ENCODE assay signal across 17 cellular contexts in genomic region chr2:235514627-235515363, GRCh38. TPM values are rescaled to one million over a fixed set of nuclear protein-coding genes. Genes with fewer than 3 reads are reported as not detected.
DNase-seq lines count a peak whose midpoint lies in the region; ATAC-seq and TF ChIP-seq lines count a peak whose summit lies in the region.
"Had no signal": no experiment of that assay in that cellular context is flagged by ENCODE, and none has a peak within 500 bp of the region (broad histone marks: within the 10 kb centered on the region; RNA-seq: fewer than 3 reads in every experiment).

No MANE protein-coding gene starts in this region.

- TF ChIP-seq CTCF in epithelial cell of esophagus (IDR thresholded peaks at IDR 0.05; ENCODE audit: insufficient read depth, low read depth, low read length, missing control alignments), result no peak

- no peak overlapping the region for H3K4me3 ChIP-seq in epithelial cell of esophagus (ENCODE audit: low read length)
- H3K4me3 ChIP-seq: lower lobe of right lung, prostate gland had no signal

- peak; percentile 45 for DNase-seq in COLO668 (lab: John Stamatoyannopoulos, UW; ENCODE audit: unreplicated experiment)
- peak; percentile 34 for DNase-seq in LHCN-M2 (ENCODE audit: low read depth)
- peak; percentile 43 for DNase-seq in epithelial cell of esophagus (ENCODE audit: low read depth)
- DNase-seq in mucosa of gallbladder (ENCODE audit: low spot score), result peak; percentile 70
- no peak for DNase-seq in NCI-H2029 (lab: John Stamatoyannopoulos, UW)
- DNase-seq in midbrain (lab: John Stamatoyannopoulos, UW), result no peak
- DNase-seq: activated CD4-positive, alpha-beta T cell treated with anti-CD3 and anti-CD28 coated beads, Interleukin-2, amount 10 ng/mL, durations not matched to agents 24 days and 14 days; DMS53; glutamatergic neuron; lower lobe of right lung; NCI-H2227 treated with DMSO at 0.1 percent for 48 hours; stimulated activated CD4-positive, alpha-beta T cell treated with anti-CD3 and anti-CD28 coated beads, Interleukin-2, amount 100 ng/mL, for 24 hours; stimulated activated naive B cell treated with anti-CD40 and anti-IgM and Interleukin-4, amounts not matched to agents 10 μg/mL and 1 μg/mL and 100 μg/mL, for 72 hours; T-helper 17 cell had no signal

- ATAC-seq in HG02840 (IDR thresholded peaks at IDR 0.05; ENCODE audit: low FRiP score, unreplicated experiment), result no peak
- no peak for ATAC-seq in HG02759 (IDR thresholded peaks at IDR 0.05; ENCODE audit: unreplicated experiment)
- ATAC-seq: stimulated activated naive B cell treated with anti-CD40 and anti-IgM and Interleukin-4, amounts not matched to agents 10 μg/mL and 1 μg/mL and 100 μg/mL, for 72 hours; T-helper 17 cell had no signal

RNA-seq across cellular contexts. Expression of gene AGAP1, which starts 21.0 kb away (rescaled TPM):
- total RNA-seq in LHCN-M2 (2014; rRNA removed), result 14.8 and 15.2 TPM in 2 replicates
- 11.7 TPM for polyA plus RNA-seq in LHCN-M2 (2012)
- total RNA-seq in mucosa of gallbladder, result 44.7 TPM

Comparison
In these comparisons a context has a peak if more than half of its experiments do, and no peak if none do; other contexts are left out.
1. DNase-seq: peak in COLO668 (single experiment), LHCN-M2 (single experiment), epithelial cell of esophagus (single experiment) and mucosa of gallbladder (single experiment); none in NCI-H2029 (single experiment) and midbrain (single experiment).